Comparison of ENCODE assay signal across 7 cellular contexts in genomic region chr12:70762000-70762399, GRCh38.
"Had no signal": no experiment of that assay in that cellular context is flagged by ENCODE, and none has a peak within 500 bp of the region (broad histone marks: within the 10 kb centered on the region; RNA-seq: fewer than 3 reads in every experiment).

No MANE protein-coding gene starts in this region.

- H3K27ac ChIP-seq: HL-60, KMS-11 had no signal

- FAIRE-seq: HTR-8/SVneo, K562 had no signal

- DNase-seq: IMR-90, KBM-7, KG1 had no signal

- ATAC-seq: K562 had no signal

- H3K4me3 ChIP-seq: K562 had no signal

- H3K9ac ChIP-seq: KMS-11 had no signal

- H3K4me2 ChIP-seq: KMS-11 had no signal
